ENCODE assay signal across 13 cellular contexts in the genomic region with DNA sequence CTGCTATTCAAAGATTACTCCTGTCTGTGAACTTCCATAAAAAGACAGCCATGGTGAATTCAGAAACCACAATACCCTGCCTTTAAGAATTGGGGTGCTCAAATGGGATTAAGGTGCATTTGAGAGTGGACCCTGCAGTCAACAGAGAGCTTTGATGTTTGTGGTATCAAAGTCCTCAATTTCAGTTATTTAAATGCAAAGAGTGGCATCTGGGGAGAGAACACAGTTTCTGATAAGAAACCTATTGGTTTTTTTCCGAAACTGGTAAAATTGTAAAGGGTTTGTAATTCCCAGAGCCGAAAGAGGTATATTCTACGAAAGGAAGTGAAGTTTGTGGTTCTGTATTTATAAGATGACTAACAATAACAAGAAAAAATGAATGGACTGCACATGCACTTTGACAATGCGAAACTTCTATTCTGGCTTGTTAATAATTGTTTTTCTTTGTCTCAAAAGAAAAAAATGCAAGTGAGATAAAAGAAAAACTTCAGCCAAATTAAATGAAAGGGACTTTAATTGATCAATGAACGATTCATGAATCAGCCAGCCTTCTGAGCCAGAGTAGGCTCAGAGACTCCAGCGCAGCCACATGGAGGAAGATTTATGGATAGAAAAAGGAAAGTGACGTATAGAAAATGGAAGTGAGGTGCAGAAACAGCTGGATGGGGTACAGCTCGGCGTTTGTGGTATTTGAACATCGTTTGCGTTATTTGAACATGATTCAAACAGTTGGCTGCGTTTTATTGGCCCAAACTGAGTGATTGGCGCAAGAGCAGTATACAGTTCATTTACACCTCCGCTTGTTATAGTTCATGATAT.
DNase-seq lines count a peak whose midpoint lies in the region; ATAC-seq, FAIRE-seq and TF ChIP-seq lines count a peak whose summit lies in the region.
"Had no signal": no experiment of that assay in that cellular context is flagged by ENCODE, and none has a peak within 500 bp of the region (broad histone marks: within the 10 kb centered on the region; RNA-seq: fewer than 3 reads in every experiment).

No MANE protein-coding gene starts in this region.

- H2BK15ac ChIP-seq in IMR-90 (ENCODE audit: low read depth, low read length), result no peak overlapping the region

- H3K9me3 ChIP-seq in IMR-90 (ENCODE audit: control insufficient read depth, insufficient read depth, low read length) (no peaks in the 10 kb centered on the region), skeletal muscle satellite cell (replicated peaks; ENCODE audit: low read length) (no peaks in the 10 kb centered on the region), right cardiac atrium (ENCODE audit: control insufficient read depth, low read length) (no peaks in the 10 kb centered on the region)
- H3K9me3 ChIP-seq: stomach had no signal

- intact Hi-C loops in IMR-90 (cut with micrococcal nuclease), result loop anchor here (5.0 kb wide), 1 partner anchor 71 kb away; the partner anchor contains the start of gene DUSP22
- intact Hi-C loops in right cardiac atrium (cut with DNase I), result no loop called here

- H3K23ac ChIP-seq in IMR-90 (ENCODE audit: low read depth, low read length), result no peak overlapping the region

- no peak overlapping the region; a peak in 1 of 4 replicates for H4K8ac ChIP-seq in IMR-90 (ENCODE audit: low read depth in 2 of 2, low read length in 2 of 2)

- no peak overlapping the region for H3K4me3 Mint-ChIP-seq in activated naive CD4-positive, alpha-beta T cell treated with anti-CD3 and anti-CD28 coated beads, Interleukin-2, amount 50 U/mL, for 24 hours
- no peak overlapping the region for H3K4me3 Mint-ChIP-seq in activated naive CD8-positive, alpha-beta T cell treated with anti-CD3 and anti-CD28 coated beads for 36 hours

- peak overlapping the region; percentile 68 for H3K27ac Mint-ChIP-seq in activated naive CD4-positive, alpha-beta T cell treated with anti-CD3 and anti-CD28 coated beads, Interleukin-2, amount 50 U/mL, for 24 hours
- H3K27ac Mint-ChIP-seq in activated naive CD8-positive, alpha-beta T cell treated with anti-CD3 and anti-CD28 coated beads for 36 hours, result peak overlapping the region; percentile 62

- FAIRE-seq in urothelium cell line (lab: Jason Lieb, UNC), result no peak

- no peaks in the 10 kb centered on the region for H3K79me1 ChIP-seq in IMR-90 (ENCODE audit: low read depth in 1 of 2, low read length in 2 of 2)

- 14% methylated on average over 7 of the region's 14 CpGs; no CpG with 5 or more reads in 1 of the 2 experiments for WGBS in IMR-90 (ENCODE audit: extremely low coverage in 2 of 2, insufficient read length in 1 of 2), 2 experiments
- 81% methylated on average over 14 of the region's 14 CpGs for WGBS in right cardiac atrium

- H3K4me1 ChIP-seq in IMR-90 (ENCODE audit: control insufficient read depth, insufficient read depth, low read length), result peaks cover 7% of the 10 kb centered on the region
- H3K4me1 ChIP-seq in skeletal muscle satellite cell (ENCODE audit: control insufficient read depth, insufficient read depth, low read length), result peaks cover 32% of the 10 kb centered on the region
- H3K4me1 ChIP-seq in right cardiac atrium (ENCODE audit: control insufficient read depth, insufficient read depth, low read length), result peaks cover 2% of the 10 kb centered on the region

- 0 out of 2 replicates have a peak, but pooled peaks have one; percentile 27 for ATAC-seq in IMR-90 (ENCODE audit: low read depth)
- no peak for ATAC-seq in right cardiac atrium
- ATAC-seq: left lobe of liver had no signal

- H3K18ac ChIP-seq in IMR-90 (ENCODE audit: low read depth, low read length), result no peak overlapping the region

- no peaks in the 10 kb centered on the region for H3K36me3 ChIP-seq in IMR-90 (ENCODE audit: control insufficient read depth, insufficient read depth, low read length)
- H3K36me3 ChIP-seq in skeletal muscle satellite cell (ENCODE audit: insufficient read depth, low read length), result no peaks in the 10 kb centered on the region
- H3K36me3 ChIP-seq: stomach had no signal

- TF ChIP-seq CTCF in IMR-90 (conservative IDR thresholded peaks at IDR 0.05; ENCODE audit: low read depth, low read length), result no peak

- no TSS peak for BruUV-seq in IMR-90 (replicated peaks; lab: Mats Ljungman, UMichigan)

- dilution Hi-C loops in IMR-90 (cut with HindIII; ENCODE audit: low sequenced_read_pairs, unreplicated experiment), result no loop called here

- in situ Hi-C loops in IMR-90 (cut with MboI; ENCODE audit: low sequenced_read_pairs), result no loop called here

- no peak overlapping the region for H2BK20ac ChIP-seq in IMR-90 (ENCODE audit: low read depth, low read length)

- no peak for DNase-seq in activated naive CD4-positive, alpha-beta T cell treated with Interleukin-2 at 50 U/mL for 16 hours
- peak; percentile 58 for DNase-seq in IMR-90
- DNase-seq in activated naive CD8-positive, alpha-beta T cell treated with anti-CD3 and anti-CD28 coated beads for 36 hours, result no peak
- no peak for DNase-seq in urothelium cell line (ENCODE audit: low spot score)
- no peak for DNase-seq in NCI-H2081 treated with DMSO at 0.1 percent for 48 hours (lab: John Stamatoyannopoulos, UW)
- DNase-seq in right cardiac atrium, result no peak
- DNase-seq: NCI-H1436, NCI-H526, Right ventricle myocardium superior, stomach had no signal

- no peak overlapping the region for H2AK9ac ChIP-seq in IMR-90 (replicated peaks; ENCODE audit: low read depth, low read length, poor library complexity)

- H3K36me3 Mint-ChIP-seq in activated naive CD4-positive, alpha-beta T cell treated with anti-CD3 and anti-CD28 coated beads, Interleukin-2, amount 50 U/mL, for 24 hours, result no peaks in the 10 kb centered on the region
- peaks cover under 1% of the 10 kb centered on the region for H3K36me3 Mint-ChIP-seq in activated naive CD8-positive, alpha-beta T cell treated with anti-CD3 and anti-CD28 coated beads for 36 hours

- H3K9me3 Mint-ChIP-seq in activated naive CD4-positive, alpha-beta T cell treated with anti-CD3 and anti-CD28 coated beads, Interleukin-2, amount 50 U/mL, for 24 hours, result no peaks in the 10 kb centered on the region
- peaks cover 1% of the 10 kb centered on the region for H3K9me3 Mint-ChIP-seq in activated naive CD8-positive, alpha-beta T cell treated with anti-CD3 and anti-CD28 coated beads for 36 hours

- POLR2A ChIA-PET in IMR-90 (lab: Charles Lee; ENCODE audit: unreplicated experiment), result no interaction called here

- no peaks in the 10 kb centered on the region for H4K20me1 ChIP-seq in IMR-90 (ENCODE audit: insufficient read depth, low read length)

- peak overlapping the region; percentile 50 for H3K4me2 ChIP-seq in IMR-90 (ENCODE audit: low read depth, low read length)
- H3K4me2 ChIP-seq in skeletal muscle satellite cell (ENCODE audit: low read length), result peak overlapping the region; percentile 54

- H3K27me3 Mint-ChIP-seq in activated naive CD4-positive, alpha-beta T cell treated with anti-CD3 and anti-CD28 coated beads, Interleukin-2, amount 50 U/mL, for 24 hours, result no peaks in the 10 kb centered on the region
- peaks cover 3% of the 10 kb centered on the region for H3K27me3 Mint-ChIP-seq in activated naive CD8-positive, alpha-beta T cell treated with anti-CD3 and anti-CD28 coated beads for 36 hours

- no peak overlapping the region for H3K9ac ChIP-seq in IMR-90 (ENCODE audit: low read depth, low read length)
- H3K9ac ChIP-seq in skeletal muscle satellite cell (ENCODE audit: low read depth, low read length), result peak overlapping the region; percentile 7

- H3K4me1 Mint-ChIP-seq in activated naive CD4-positive, alpha-beta T cell treated with anti-CD3 and anti-CD28 coated beads, Interleukin-2, amount 50 U/mL, for 24 hours, result peaks cover 61% of the 10 kb centered on the region
- H3K4me1 Mint-ChIP-seq in activated naive CD8-positive, alpha-beta T cell treated with anti-CD3 and anti-CD28 coated beads for 36 hours, result peaks cover 65% of the 10 kb centered on the region

- no peak overlapping the region for H2AFZ ChIP-seq in IMR-90 (replicated peaks; ENCODE audit: low read length, poor library complexity)

- H3K27me3 ChIP-seq in IMR-90 (ENCODE audit: control insufficient read depth, insufficient read depth, low read length), result no peaks in the 10 kb centered on the region
- no peaks in the 10 kb centered on the region for H3K27me3 ChIP-seq in skeletal muscle satellite cell (ENCODE audit: control insufficient read depth, insufficient read depth, low read length)
- no peaks in the 10 kb centered on the region for H3K27me3 ChIP-seq in right cardiac atrium (ENCODE audit: control insufficient read depth, insufficient read depth)

- no peak for TF ChIP-seq RAD21 in IMR-90 (IDR thresholded peaks at IDR 0.05; ENCODE audit: low read length)

- no peak overlapping the region; the same call in 1 of the 2 replicates for H3K56ac ChIP-seq in IMR-90 (ENCODE audit: extremely low read depth, insufficient read depth, low read length)

- CTCF ChIA-PET in IMR-90 (lab: Yijun Ruan, JAX), result interaction anchor here (0.6 kb wide), 1 partner anchor 37 kb away, joined by 4 read pairs; no protein-coding TSS in a partner anchor

- no peak overlapping the region for H2AK5ac ChIP-seq in IMR-90 (ENCODE audit: low read depth, low read length)

- no peak overlapping the region for H4K5ac ChIP-seq in IMR-90 (ENCODE audit: low read depth, low read length)

- H3K27ac ChIP-seq in IMR-90 (ENCODE audit: insufficient read depth, low read length) (no peak overlapping the region), right cardiac atrium (ENCODE audit: low read length) (no peak overlapping the region)
- H3K27ac ChIP-seq: stomach had no signal

- peaks cover 3% of the 10 kb centered on the region; the same call in 1 of the 2 replicates for H3K9me1 ChIP-seq in IMR-90 (ENCODE audit: insufficient read depth, low read length)

- no peak overlapping the region for H2BK120ac ChIP-seq in IMR-90 (ENCODE audit: low read depth, low read length)

- no peak overlapping the region for H2BK5ac ChIP-seq in IMR-90 (ENCODE audit: low read depth, low read length, poor library complexity, severe bottlenecking)

- H3K4me3 ChIP-seq in IMR-90 (ENCODE audit: insufficient read depth, low read depth, low read length), result no peak overlapping the region
- peak overlapping the region; percentile 31 for H3K4me3 ChIP-seq in skeletal muscle satellite cell (ENCODE audit: low read length)
- H3K4me3 ChIP-seq in right cardiac atrium (ENCODE audit: low read length), result no peak overlapping the region
- H3K4me3 ChIP-seq: stomach had no signal

- H3K14ac ChIP-seq in IMR-90 (replicated peaks; ENCODE audit: low read depth, low read length), result peak overlapping the region; percentile 51; the same call in 1 of the 2 replicates

- H3K4ac ChIP-seq in IMR-90 (ENCODE audit: low read depth, low read length), result no peak overlapping the region

- no peak overlapping the region for H4K91ac ChIP-seq in IMR-90 (ENCODE audit: insufficient read depth, low read depth, low read length)

- TF ChIP-seq POLR2A in IMR-90 (IDR thresholded peaks at IDR 0.05; ENCODE audit: low read depth, low read length), result no peak

TF ChIP-seq in IMR-90, 13 proteins besides CTCF, POLR2A, EP300 and RAD21 (continues in another document):
- TF ChIP-seq RFX5 (IDR thresholded peaks at IDR 0.05; ENCODE audit: low read depth, low read length), result no peak
- TF ChIP-seq MAZ (IDR thresholded peaks at IDR 0.05; ENCODE audit: borderline replicate concordance, low read depth, low read length), result no peak
- no peak for TF ChIP-seq CEBPB (IDR thresholded peaks at IDR 0.05; ENCODE audit: low read depth, low read length)
- peak; percentile 56 for TF ChIP-seq BHLHE40 (IDR thresholded peaks at IDR 0.05; ENCODE audit: low read depth, low read length)
